ENCODE assay signal across 19 cellular contexts in genomic region chr9:19935422-19935821, GRCh38.
DNase-seq lines count a peak whose midpoint lies in the region; ATAC-seq and TF ChIP-seq lines count a peak whose summit lies in the region.
"Had no signal": no experiment of that assay in that cellular context is flagged by ENCODE, and none has a peak within 500 bp of the region (broad histone marks: within the 10 kb centered on the region; RNA-seq: fewer than 3 reads in every experiment).

No MANE protein-coding gene starts in this region.

- H3K4me1 ChIP-seq in endodermal cell (ENCODE audit: control insufficient read depth, insufficient read depth, low read length) (no peaks in the 10 kb centered on the region), smooth muscle cell (ENCODE audit: low read depth) (no peaks in the 10 kb centered on the region)
- H3K4me1 ChIP-seq: BE2C had no signal

- H3K9me3 ChIP-seq in endodermal cell (ENCODE audit: control insufficient read depth, low read length) = no peaks in the 10 kb centered on the region
- H3K9me3 ChIP-seq in smooth muscle cell (replicated peaks; ENCODE audit: low read depth) = no peaks in the 10 kb centered on the region
- H3K9me3 ChIP-seq: BE2C had no signal

- WGBS in endodermal cell (ENCODE audit: insufficient coverage in 1 of 2, insufficient read length in 1 of 2), 2 experiments = 72 to 79% methylated on average over 2 to 4 of the region's 4 CpGs
- 76% methylated on average over 4 of the region's 4 CpGs for WGBS in smooth muscle cell (ENCODE audit: low lambda C conversion rate)

- no peaks in the 10 kb centered on the region for H3K36me3 Mint-ChIP-seq in endodermal cell (ENCODE audit: low read depth)

- peak overlapping the region; percentile 59 for H3K4me3 Mint-ChIP-seq in endodermal cell
- H3K4me3 Mint-ChIP-seq: CD4-positive, alpha-beta T cell had no signal

- DNase-seq in DMS153 (lab: John Stamatoyannopoulos, UW) (peak; percentile 42), DMS153 treated with DMSO at 0.1 percent for 48 hours (lab: John Stamatoyannopoulos, UW; ENCODE audit: unreplicated experiment) (no peak), NCI-H345 treated with DMSO at 0.1 percent for 48 hours (lab: John Stamatoyannopoulos, UW; ENCODE audit: unreplicated experiment) (peak; percentile 32), endodermal cell (peak; percentile 59), smooth muscle cell (lab: John Stamatoyannopoulos, UW; ENCODE audit: unreplicated experiment) (no peak), NCI-H1105 treated with DMSO at 0.1 percent for 48 hours (lab: John Stamatoyannopoulos, UW) (no peak)
- DNase-seq: BE2C; CD4-positive, alpha-beta T cell; DND-41; H7; IMR-90; NCI-H1105; NCI-H187; NCI-H510A treated with DMSO at 0.1 percent for 48 hours; RPMI8226; SIG-M5 had no signal

- H3K27ac ChIP-seq in endodermal cell (ENCODE audit: low read depth, low read length) = no peak overlapping the region
- H3K27ac ChIP-seq in smooth muscle cell (ENCODE audit: low read depth) = no peak overlapping the region
- H3K27ac ChIP-seq: 22Rv1 had no signal

- H3K9ac ChIP-seq in endodermal cell (ENCODE audit: extremely low read depth, low read length, poor library complexity, severe bottlenecking) = no peak overlapping the region
- H3K9ac ChIP-seq in smooth muscle cell (ENCODE audit: low read depth) = no peak overlapping the region

- H4K20me1 ChIP-seq in smooth muscle cell (ENCODE audit: low read depth) = no peaks in the 10 kb centered on the region

- ATAC-seq in HG03354 (IDR thresholded peaks at IDR 0.05; ENCODE audit: poor library complexity, severe bottlenecking, unreplicated experiment) = no peak
- ATAC-seq in HG02981 (IDR thresholded peaks at IDR 0.05; ENCODE audit: unreplicated experiment) = no peak

- H3K36me3 ChIP-seq in endodermal cell (ENCODE audit: control insufficient read depth, insufficient read depth, low read length) (no peaks in the 10 kb centered on the region), smooth muscle cell (ENCODE audit: low read depth) (no peaks in the 10 kb centered on the region)
- H3K36me3 ChIP-seq: BE2C had no signal

- no peaks in the 10 kb centered on the region for H3K79me2 ChIP-seq in smooth muscle cell (ENCODE audit: low read depth)

- H2AFZ ChIP-seq in smooth muscle cell (ENCODE audit: low read depth) = no peak overlapping the region

- TF ChIP-seq CTCF in endodermal cell (conservative IDR thresholded peaks at IDR 0.05) (no peak), smooth muscle cell (IDR thresholded peaks at IDR 0.05; ENCODE audit: borderline replicate concordance, insufficient read depth, poor library complexity, severe bottlenecking) (no peak)

- H3K4me2 ChIP-seq in smooth muscle cell = peak overlapping the region; percentile 92

- H3K4me3 ChIP-seq in endodermal cell (ENCODE audit: low read length) = no peak overlapping the region
- H3K4me3 ChIP-seq in smooth muscle cell = no peak overlapping the region

- H3F3A ChIP-seq in smooth muscle cell (ENCODE audit: low read depth) = peaks cover 2% of the 10 kb centered on the region

- no peak overlapping the region for H3K27ac Mint-ChIP-seq in endodermal cell
- H3K27ac Mint-ChIP-seq: CD4-positive, alpha-beta T cell had no signal

- H3K27me3 ChIP-seq in endodermal cell (ENCODE audit: control insufficient read depth, insufficient read depth, low read length, poor library complexity, severe bottlenecking) (peaks cover 9% of the 10 kb centered on the region), smooth muscle cell (ENCODE audit: low read depth) (no peaks in the 10 kb centered on the region)
- H3K27me3 ChIP-seq: BE2C had no signal

- H3K4me1 Mint-ChIP-seq in endodermal cell = peaks cover 10% of the 10 kb centered on the region

- H3K27me3 Mint-ChIP-seq in endodermal cell (ENCODE audit: insufficient read depth) = peaks cover 37% of the 10 kb centered on the region

- no peaks in the 10 kb centered on the region for H3K9me3 Mint-ChIP-seq in endodermal cell
- H3K9me3 Mint-ChIP-seq: CD4-positive, alpha-beta T cell had no signal

Comparison
In these comparisons a context has a peak if more than half of its experiments do, and no peak if none do; other contexts are left out.
1. DNase-seq: peak in DMS153 (single experiment), NCI-H345 treated with DMSO at 0.1 percent for 48 hours (single experiment) and endodermal cell (single experiment); none in DMS153 treated with DMSO at 0.1 percent for 48 hours (single experiment), smooth muscle cell (single experiment) and NCI-H1105 treated with DMSO at 0.1 percent for 48 hours (single experiment).